Comparison of ENCODE assay signal across 8 cellular contexts in the genomic region with DNA sequence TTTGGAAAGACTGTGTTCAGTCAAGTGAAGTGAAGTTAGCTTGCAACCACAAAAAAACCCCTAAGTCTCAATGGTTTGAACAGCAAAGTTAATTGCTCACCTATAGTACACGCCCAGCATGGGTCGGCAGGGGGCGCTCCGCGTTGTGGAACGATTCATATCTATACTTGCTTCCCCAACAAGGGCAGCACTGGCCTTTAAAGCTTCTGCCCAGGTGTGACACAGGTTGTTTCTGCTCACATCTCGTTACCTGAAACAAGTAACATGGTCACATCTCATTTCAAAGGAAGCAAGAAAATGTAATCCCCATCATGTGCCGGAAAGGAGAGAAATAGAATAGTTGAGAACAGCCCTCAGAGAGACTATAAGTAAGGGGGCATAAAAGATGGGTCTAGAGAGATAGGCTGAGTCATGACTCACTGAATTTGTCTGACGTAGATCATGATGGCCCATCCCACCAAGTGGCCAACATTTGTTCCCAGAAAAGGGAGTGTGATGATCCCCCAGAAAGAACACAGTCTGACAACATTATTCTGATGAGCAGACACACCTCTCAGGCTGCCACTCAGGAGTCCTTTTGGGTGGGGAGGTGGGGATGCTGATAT. TPM values are rescaled to one million over a fixed set of nuclear protein-coding genes. Genes with fewer than 3 reads are reported as not detected.
DNase-seq lines count a peak whose midpoint lies in the region; ATAC-seq, FAIRE-seq and TF ChIP-seq lines count a peak whose summit lies in the region.

No MANE protein-coding gene starts in this region.

- POLR2A ChIA-PET in H1 (lab: Charles Lee; ENCODE audit: partially characterized antibody) = no interaction called here

- H3K27ac ChIP-seq in H1 (ENCODE audit: low read depth, low read length) = no peak overlapping the region

- no peak overlapping the region for H4K8ac ChIP-seq in H1 (ENCODE audit: extremely low read depth, insufficient read depth, low read length)

- H3K4me2 ChIP-seq in H1 (ENCODE audit: insufficient read depth in 1 of 2, low read depth in 2 of 2, low read length in 2 of 2) = no peak overlapping the region

- H3K4me3 ChIP-seq in H1 (ENCODE audit: extremely low read depth in 1 of 4, insufficient read depth in 2 of 4, low read depth in 3 of 4, low read length in 4 of 4) (no peak overlapping the region), mucosa of descending colon (no peak overlapping the region)

- TF ChIP-seq EP300 in H1 (IDR thresholded peaks at IDR 0.05; ENCODE audit: borderline replicate concordance in 1 of 2, low read depth in 2 of 2, low read length in 2 of 2) = no peak

- peak; percentile 59 for DNase-seq in COR-L47 (lab: John Stamatoyannopoulos, UW)
- DNase-seq in NCI-H82 treated with DMSO at 0.1 percent for 48 hours (lab: John Stamatoyannopoulos, UW; ENCODE audit: unreplicated experiment) = peak; percentile 30
- peak; percentile 93 for DNase-seq in activated CD8-positive, alpha-beta memory T cell treated with anti-CD3 and anti-CD28 coated beads for 24 hours
- peak; percentile 49 to 94 for DNase-seq in H1 (ENCODE audit: low read depth in 1 of 2, low spot score in 2 of 2)
- peak; percentile 85 to 98 (median 90) for DNase-seq in mucosa of descending colon
- DNase-seq in stimulated activated CD8-positive, alpha-beta memory T cell treated with anti-CD3 and anti-CD28 coated beads, Interleukin-4, amount 100 ng/mL, for 48 hours = peak; percentile 95

- no peak overlapping the region for H2BK120ac ChIP-seq in H1 (replicated peaks; ENCODE audit: low read depth, low read length)

- TF ChIP-seq CTCF in H1 (IDR thresholded peaks at IDR 0.05; ENCODE audit: control extremely low read depth in 1 of 3, insufficient read depth in 1 of 3, low read depth in 1 of 3, low read length in 3 of 3) = peak; percentile 76 to 90 (median 89)
- TF ChIP-seq CTCF in mucosa of descending colon (IDR thresholded peaks at IDR 0.05) = peak; percentile 79

- no peak overlapping the region for H3K14ac ChIP-seq in H1 (ENCODE audit: insufficient read length)

- FAIRE-seq in H1 (lab: Jason Lieb, UNC) = peak; percentile 48

- WGBS in H1 (ENCODE audit: extremely low coverage in 1 of 2, insufficient coverage in 1 of 2, insufficient read length in 1 of 2, insufficient replicate concordance in 2 of 2, low coverage in 1 of 2, low lambda C conversion rate in 2 of 2, missing lambda C conversion rate in 1 of 2), 2 experiments = 20% methylated on average over 9 of the region's 9 CpGs; no CpG with 5 or more reads in 1 of the 2 experiments

- no peak overlapping the region for H4K5ac ChIP-seq in H1 (ENCODE audit: insufficient read length, low read depth, low read length)

- 0 out of 2 replicates have a peak overlapping the region, but pooled peaks have one; percentile 63 for H2AFZ ChIP-seq in H1 (ENCODE audit: low read length)

- no peak overlapping the region for H3K9ac ChIP-seq in H1 (replicated peaks in 1 of 4; ENCODE audit: extremely low read depth in 1 of 4, low read depth in 3 of 4, low read length in 3 of 4)

- H3K9me3 ChIP-seq in H1 (ENCODE audit: insufficient read depth in 2 of 2, low read depth in 1 of 2, low read length in 1 of 2) (no peaks in the 10 kb centered on the region), mucosa of descending colon (no peaks in the 10 kb centered on the region)

- peak; percentile 55 to 68 for TF ChIP-seq RAD21 in H1 (IDR thresholded peaks at IDR 0.05 in 1 of 2, conservative IDR thresholded peaks at IDR 0.05 in 1 of 2; ENCODE audit: low read depth in 2 of 2, low read length in 2 of 2)

- H3K18ac ChIP-seq in H1 (ENCODE audit: extremely low read depth, low read length) = no peak overlapping the region

- no peak overlapping the region for H3K23ac ChIP-seq in H1 (ENCODE audit: insufficient read length)

- H3K79me2 ChIP-seq in H1 (ENCODE audit: control insufficient read depth in 1 of 2, insufficient read depth in 2 of 2, low read length in 2 of 2) = no peaks in the 10 kb centered on the region

- intact Hi-C loops in mucosa of descending colon (cut with DNase I, micrococcal nuclease) = loop anchor here in 1 of 2 donors (10.0 kb wide), 1 partner anchor 80 kb away; no protein-coding TSS in a partner anchor

- CTCF ChIA-PET in H1 (lab: Charles Lee; ENCODE audit: partially characterized antibody) = interaction anchor here (0.6 to 10.4 kb wide), 60 partner anchors 9 to 567 kb away, joined by 3 to 153 read pairs (median 5); a partner anchor contains a TSS

- H3K23me2 ChIP-seq in H1 (ENCODE audit: low read depth, low read length) = no peaks in the 10 kb centered on the region

- no peak overlapping the region for H2BK12ac ChIP-seq in H1 (ENCODE audit: low read depth, low read length)

- peaks cover 0 to 2% (median 0%) of the 10 kb centered on the region in 4 experiments; a peak in 3 of 7 replicates for H3K27me3 ChIP-seq in H1 (replicated peaks in 1 of 4; ENCODE audit: control insufficient read depth in 3 of 4, extremely low read depth in 1 of 4, insufficient read depth in 3 of 4, low read length in 3 of 4)

- no peak overlapping the region for H2BK15ac ChIP-seq in H1 (ENCODE audit: low read length)

- H2BK20ac ChIP-seq in H1 (ENCODE audit: low read length) = no peak overlapping the region

- H3K4ac ChIP-seq in H1 (replicated peaks; ENCODE audit: insufficient read length, low read depth, low read length) = no peak overlapping the region

- H3K36me3 ChIP-seq in H1 (ENCODE audit: control insufficient read depth in 2 of 4, insufficient read depth in 4 of 4, low read length in 3 of 4) (no peaks in the 10 kb centered on the region), mucosa of descending colon (ENCODE audit: low read depth) (no peaks in the 10 kb centered on the region)

- TF ChIP-seq POLR2A in H1 (IDR thresholded peaks at IDR 0.05; ENCODE audit: control extremely low read depth in 1 of 2, low read depth in 2 of 2, low read length in 2 of 2) = no peak

- H4K20me1 ChIP-seq in H1 (replicated peaks in 1 of 2; ENCODE audit: control insufficient read depth in 1 of 2, insufficient read depth in 2 of 2, low read length in 2 of 2) = no peaks in the 10 kb centered on the region

- H3K79me1 ChIP-seq in H1 (ENCODE audit: low read depth, low read length) = no peaks in the 10 kb centered on the region

- H4K91ac ChIP-seq in H1 (replicated peaks; ENCODE audit: insufficient read length, low read length) = no peak overlapping the region

- no peak overlapping the region for H3K56ac ChIP-seq in H1 (replicated peaks; ENCODE audit: insufficient read length, low read depth, low read length)

- no peak overlapping the region for H2BK5ac ChIP-seq in H1 (ENCODE audit: low read depth, low read length)

- H3K4me1 ChIP-seq in H1 (replicated peaks in 1 of 4; ENCODE audit: control insufficient read depth in 3 of 4, insufficient read depth in 4 of 4, low read length in 3 of 4) = peaks cover 0 to 5% (median 4%) of the 10 kb centered on the region in 4 experiments; a peak in 4 of 7 replicates
- peaks cover 21% of the 10 kb centered on the region for H3K4me1 ChIP-seq in mucosa of descending colon (ENCODE audit: low read depth)

- peak; percentile 51 for ATAC-seq in HG03175 (IDR thresholded peaks at IDR 0.05; ENCODE audit: unreplicated experiment)
- ATAC-seq in mucosa of descending colon = peak; percentile 71
- ATAC-seq in GM21390 (IDR thresholded peaks at IDR 0.05; ENCODE audit: unreplicated experiment) = no peak

- H2AK5ac ChIP-seq in H1 (ENCODE audit: low read depth, low read length) = no peak overlapping the region

TF ChIP-seq in H1, 55 proteins besides CTCF, POLR2A, EP300 and RAD21:
- TF ChIP-seq SAP30 (IDR thresholded peaks at IDR 0.05; ENCODE audit: insufficient read depth, insufficient replicate concordance, low read length) = no peak
- TF ChIP-seq FOSL1 (IDR thresholded peaks at IDR 0.05; ENCODE audit: insufficient read depth, low read depth, low read length) = no peak

RNA-seq across cellular contexts. Expression of a gene that starts 29.0 kb away (rescaled TPM):
- not detected in 2 replicates for total RNA-seq in H1 (2021; fragmentation: NEBNext Ultra II Directional; extraction: Animal tissue kit (Norgen Biotek cat#: 25700))
- 0.03 TPM in 1 of 2 replicates, not detected in the other for polyA plus RNA-seq in H1 (2011; rRNA removed)
- polyA plus RNA-seq in H1 (2011; cell fraction: cytosol; rRNA removed) = 0.04 TPM
- polyA plus RNA-seq in H1 (2011; cell fraction: nucleus; rRNA removed) = not detected
- 0.10 to 0.11 TPM in 2 of 4 replicates, not detected in the others for polyA plus RNA-seq in H1 (2012, experiment 1 of 2)
- polyA plus RNA-seq in H1 (2012, experiment 2 of 2) = 0.03 TPM
- not detected for polyA plus RNA-seq in H1 (2013, experiment 1 of 2)
- polyA plus RNA-seq in H1 (2013, experiment 2 of 2) = 0.02 TPM
- polyA minus RNA-seq in H1 (2011; rRNA and poly(A)+ RNA removed) = not detected in 2 replicates
- not detected for polyA minus RNA-seq in H1 (2011; cell fraction: cytosol; rRNA and poly(A)+ RNA removed)
- not detected for polyA minus RNA-seq in H1 (2011; cell fraction: nucleus; rRNA and poly(A)+ RNA removed)
- total RNA-seq in mucosa of descending colon = 100 to 1,000 TPM; 125 to 332 (median 237) TPM

RNA-seq across cellular contexts. Expression of a gene that starts 47.7 kb away (rescaled TPM):
- total RNA-seq in H1 (2021; fragmentation: NEBNext Ultra II Directional; extraction: Animal tissue kit (Norgen Biotek cat#: 25700)) = not detected in 2 replicates
- 0.06 TPM in 1 of 2 replicates, not detected in the other for polyA plus RNA-seq in H1 (2011; rRNA removed)
- not detected for polyA plus RNA-seq in H1 (2011; cell fraction: cytosol; rRNA removed)
- 0.16 TPM for polyA plus RNA-seq in H1 (2011; cell fraction: nucleus; rRNA removed)
- polyA plus RNA-seq in H1 (2012, experiment 1 of 2) = not detected in 4 replicates
- polyA plus RNA-seq in H1 (2012, experiment 2 of 2) = not detected
- 0.06 TPM for polyA plus RNA-seq in H1 (2013, experiment 1 of 2)
- polyA plus RNA-seq in H1 (2013, experiment 2 of 2) = 0.04 TPM
- polyA minus RNA-seq in H1 (2011; rRNA and poly(A)+ RNA removed) = 0.13 TPM in 1 of 2 replicates, not detected in the other
- polyA minus RNA-seq in H1 (2011; cell fraction: cytosol; rRNA and poly(A)+ RNA removed) = not detected
- polyA minus RNA-seq in H1 (2011; cell fraction: nucleus; rRNA and poly(A)+ RNA removed) = not detected
- total RNA-seq in mucosa of descending colon = not detected

Comparison
In these comparisons a context has a peak if more than half of its experiments do, and no peak if none do; other contexts are left out.
1. DNase-seq: peak in every context shown above with its lines; median percentile 95 in stimulated activated CD8-positive, alpha-beta memory T cell treated with anti-CD3 and anti-CD28 coated beads, Interleukin-4, amount 100 ng/mL, for 48 hours; 93 in activated CD8-positive, alpha-beta memory T cell treated with anti-CD3 and anti-CD28 coated beads for 24 hours; 90 in mucosa of descending colon; 72 in H1; 59 in COR-L47; 30 in NCI-H82 treated with DMSO at 0.1 percent for 48 hours.
2. RNA of a gene that starts 29.0 kb away (total RNA-seq): 125 to 332 TPM in mucosa of descending colon; not detected in H1; every median in the first group is over 100 times any median in the second.